Comparison of ENCODE assay signal across 8 cellular contexts in the genomic region with DNA sequence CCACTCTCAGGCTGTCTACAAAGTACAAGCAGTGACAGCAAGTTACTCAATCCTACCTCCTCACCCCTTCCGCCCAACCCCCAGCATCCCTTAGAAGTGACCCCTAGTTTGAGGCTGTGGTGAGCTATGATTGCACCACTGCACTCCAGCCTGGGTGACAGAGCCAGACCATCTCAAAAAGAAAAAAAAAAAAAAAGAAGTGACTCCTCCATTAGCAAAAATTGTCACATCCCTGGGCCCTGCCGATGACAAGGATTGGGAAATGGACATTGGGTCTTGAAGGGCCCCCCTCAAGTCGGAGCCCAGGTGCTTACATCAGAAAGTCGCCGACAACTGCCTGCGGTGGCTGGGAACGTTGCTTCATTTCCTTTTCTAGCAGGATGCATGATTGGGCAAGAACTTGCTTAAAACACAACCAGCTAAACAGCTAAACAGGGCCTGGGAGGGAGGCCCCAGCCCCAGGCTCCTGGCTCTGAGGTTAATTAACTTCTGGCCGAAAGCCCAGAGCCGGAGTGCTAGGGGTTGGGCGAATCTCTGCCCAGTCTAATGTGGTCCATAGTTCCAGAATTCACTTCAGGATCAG. TPM values are rescaled to one million over a fixed set of nuclear protein-coding genes. Genes with fewer than 3 reads are reported as not detected.
DNase-seq lines count a peak whose midpoint lies in the region; ATAC-seq and TF ChIP-seq lines count a peak whose summit lies in the region.

No MANE protein-coding gene starts in this region.

- H4K20me1 ChIP-seq in OCI-LY7 (ENCODE audit: insufficient read depth, low read length): no peaks in the 10 kb centered on the region

- no peak for TF ChIP-seq POLR2A in spleen (IDR thresholded peaks at IDR 0.05)

- peaks cover 14% of the 10 kb centered on the region for H3K4me1 ChIP-seq in OCI-LY7 (ENCODE audit: insufficient read depth, low read length, poor library complexity, severe bottlenecking)
- peaks cover 15 to 76% (median 39%) of the 10 kb centered on the region in 6 donors for H3K4me1 ChIP-seq in spleen

- BruUV-seq in OCI-LY7 (replicated peaks; lab: Mats Ljungman, UMichigan): no TSS peak

- intact Hi-C loops in OCI-LY7 (cut with micrococcal nuclease; ENCODE audit: unreplicated experiment) (no loop called here), spleen (cut with DNase I; ENCODE audit: low total_unique reads) (no loop called here)

- 8 to 18% (median 15%) methylated on average over 9 to 10 of the region's 10 CpGs for WGBS in spleen, 5 donors

- H3K79me2 ChIP-seq in OCI-LY7 (ENCODE audit: insufficient read depth, low read depth, low read length): no peaks in the 10 kb centered on the region

- in situ Hi-C loops in astrocyte of the cerebellum (cut with HindIII; ENCODE audit: low sequenced_read_pairs): no loop called here

- no peak overlapping the region for H2AFZ ChIP-seq in OCI-LY7 (ENCODE audit: low read length)

- no peaks in the 10 kb centered on the region for H3K9me3 ChIP-seq in OCI-LY7 (ENCODE audit: low read length)
- no peaks in the 10 kb centered on the region for H3K9me3 ChIP-seq in spleen

- ATAC-seq in HG03064 (IDR thresholded peaks at IDR 0.05; ENCODE audit: low read depth, unreplicated experiment) (peak; percentile 57), HG02623 (IDR thresholded peaks at IDR 0.05; ENCODE audit: unreplicated experiment) (no peak), HG02571 (IDR thresholded peaks at IDR 0.05; ENCODE audit: unreplicated experiment) (no peak)

- H3K4me2 ChIP-seq in OCI-LY7 (ENCODE audit: low read length): 0 out of 2 replicates have a peak overlapping the region, but pooled peaks have one; percentile 4

- POLR2A ChIA-PET in OCI-LY7 (lab: Charles Lee): interaction anchor here (0.6 kb wide), 3 partner anchors 44 to 559 kb away, joined by 3 read pairs; no protein-coding TSS in a partner anchor

- H3K27me3 ChIP-seq in spleen (replicated peaks in 1 of 7): no peaks in the 10 kb centered on the region

- H3K36me3 ChIP-seq in OCI-LY7 (ENCODE audit: insufficient read depth, low read length) (no peaks in the 10 kb centered on the region), spleen (peaks cover 0 to 47% (median 27%) of the 10 kb centered on the region in 6 donors)

- no peaks in the 10 kb centered on the region for H3K9me2 ChIP-seq in OCI-LY7 (ENCODE audit: insufficient read depth, low read length)

- H3K4me3 ChIP-seq in OCI-LY7 (ENCODE audit: low read depth, low read length, poor library complexity, severe bottlenecking) (no peak overlapping the region), astrocyte of the cerebellum (ENCODE audit: low read depth, low read length) (no peak overlapping the region), spleen (peak overlapping the region in 1 of 8 donors; percentile 52)

- DNase-seq in DMS79 treated with DMSO at 0.1 percent for 48 hours (lab: John Stamatoyannopoulos, UW) (peak; percentile 89), OCI-LY7 (ENCODE audit: low spot score) (peak; percentile 31), astrocyte of the cerebellum (ENCODE audit: low read depth) (peak; percentile 90), iPS-NIHi11 (ENCODE audit: low spot score) (peak; percentile 64), spleen (peak; percentile 90)

- TF ChIP-seq CTCF in OCI-LY7 (conservative IDR thresholded peaks at IDR 0.05; ENCODE audit: low read length) (no peak), astrocyte of the cerebellum (IDR thresholded peaks at IDR 0.05; ENCODE audit: low read depth, low read length, missing control alignments) (no peak), spleen (IDR thresholded peaks at IDR 0.05 in 8 of 11, conservative IDR thresholded peaks at IDR 0.05 in 3 of 11) (no peak)

- H3K27ac ChIP-seq in OCI-LY7 (ENCODE audit: low read depth, low read length, poor library complexity, severe bottlenecking): no peak overlapping the region
- peak overlapping the region in 7 of 8 donors; percentile 81 to 96 (median 88) for H3K27ac ChIP-seq in spleen

- CTCF ChIA-PET in OCI-LY7 (lab: Charles Lee; ENCODE audit: unreplicated experiment): interaction anchor here (0.7 kb wide), 1 partner anchor 16 kb away, joined by 3 read pairs; a partner anchor contains a TSS

RNA-seq across cellular contexts. Expression of a gene that starts 15.3 kb away (rescaled TPM):
- total RNA-seq in OCI-LY7 (2014; rRNA removed; shearing (Covaris generic)): 1.1 and 1.9 TPM in 2 replicates
- total RNA-seq in OCI-LY7 (2022): 7.7 and 8.4 TPM in 2 replicates
- total RNA-seq in spleen: 10 to 100 TPM; 26.7 to 51.3 (median 43.5) TPM
- polyA plus RNA-seq in spleen: 1 to 10 TPM; 2.5 to 6.4 (median 3.3) TPM

RNA-seq across cellular contexts. Expression of a gene that starts 21.9 kb away (rescaled TPM):
- total RNA-seq in OCI-LY7 (2014; rRNA removed; shearing (Covaris generic)): 58.4 and 58.9 TPM in 2 replicates
- total RNA-seq in OCI-LY7 (2022) (32.0 and 39.9 TPM in 2 replicates), spleen (100 to 1,000 TPM in 3 of 7 donors, 10 to 100 TPM in 4; 44.1 to 143 (median 54.2) TPM)
- 10 to 100 TPM; 65.8 to 82.0 (median 73.4) TPM for polyA plus RNA-seq in spleen

RNA-seq across cellular contexts. Expression of a gene that starts 22.1 kb away (rescaled TPM):
- total RNA-seq in OCI-LY7 (2014; rRNA removed; shearing (Covaris generic)): 13.3 and 14.1 TPM in 2 replicates
- total RNA-seq in OCI-LY7 (2022) (18.9 and 26.1 TPM in 2 replicates), spleen (10 to 100 TPM; 40.1 to 57.5 (median 51.3) TPM)
- 10 to 100 TPM; 34.7 to 83.7 (median 73.9) TPM for polyA plus RNA-seq in spleen

RNA-seq across cellular contexts. Expression of a gene that starts 28.2 kb away (rescaled TPM):
- not detected in 2 replicates for total RNA-seq in OCI-LY7 (2014; rRNA removed; shearing (Covaris generic))
- total RNA-seq in OCI-LY7 (2022): not detected in 2 replicates
- total RNA-seq in spleen: not detected
- polyA plus RNA-seq in spleen: not detected

RNA-seq across cellular contexts. Expression of a gene that starts 31.1 kb away (rescaled TPM):
- 0.54 and 0.88 TPM in 2 replicates for total RNA-seq in OCI-LY7 (2014; rRNA removed; shearing (Covaris generic))
- total RNA-seq in OCI-LY7 (2022) (2.7 and 3.6 TPM in 2 replicates), spleen (10 to 100 TPM; 19.0 to 41.0 (median 26.6) TPM)
- polyA plus RNA-seq in spleen: 10 to 100 TPM in 1 of 3 donors, 1 to 10 TPM in 2; 4.2 to 10.8 (median 8.5) TPM

Comparison
In these comparisons a context has a peak if more than half of its experiments do, and no peak if none do; other contexts are left out.
1. DNase-seq: peak in every context shown above with its lines; median percentile 90 in astrocyte of the cerebellum; 90 in spleen; 89 in DMS79 treated with DMSO at 0.1 percent for 48 hours; 64 in iPS-NIHi11; 31 in OCI-LY7.